In genomic region chr4:152945639-152946038, GRCh38 we compare ENCODE assay signal across 18 cellular contexts. TPM values are rescaled to one million over a fixed set of nuclear protein-coding genes. Genes with fewer than 3 reads are reported as not detected.
DNase-seq lines count a peak whose midpoint lies in the region; TF ChIP-seq lines count a peak whose summit lies in the region.
"Had no signal": no experiment of that assay in that cellular context is flagged by ENCODE, and none has a peak within 500 bp of the region (broad histone marks: within the 10 kb centered on the region; RNA-seq: fewer than 3 reads in every experiment).

No MANE protein-coding gene starts in this region.

- POLR2A ChIA-PET in activated CD4-positive, alpha-beta memory T cell treated with anti-CD3 and anti-CD28 coated beads, Interleukin-2, amount 10 ng/mL, durations not matched to agents 7 days and 5 days (lab: Charles Lee): no interaction called here

- peak overlapping the region; percentile 72 for H3K27ac Mint-ChIP-seq in glutamatergic neuron (ENCODE audit: unreplicated experiment)
- no peak overlapping the region for H3K27ac Mint-ChIP-seq in neural crest cell (ENCODE audit: unreplicated experiment)
- no peak overlapping the region for H3K27ac Mint-ChIP-seq in activated CD4-positive, alpha-beta memory T cell treated with anti-CD3 and anti-CD28 coated beads, Interleukin-2, amount 10 ng/mL, durations not matched to agents 7 days and 5 days
- H3K27ac Mint-ChIP-seq: B cell; CD4-positive, CD25-positive, alpha-beta regulatory T cell had no signal

- H3K27me3 Mint-ChIP-seq in glutamatergic neuron (ENCODE audit: unreplicated experiment): peaks cover 4% of the 10 kb centered on the region
- peaks cover 2% of the 10 kb centered on the region for H3K27me3 Mint-ChIP-seq in neural crest cell (ENCODE audit: low read depth)
- H3K27me3 Mint-ChIP-seq in activated CD4-positive, alpha-beta memory T cell treated with anti-CD3 and anti-CD28 coated beads, Interleukin-2, amount 10 ng/mL, durations not matched to agents 7 days and 5 days: peaks cover 31% of the 10 kb centered on the region

- H3K9me3 Mint-ChIP-seq in glutamatergic neuron (ENCODE audit: unreplicated experiment) (peaks cover 8% of the 10 kb centered on the region), neural crest cell (no peaks in the 10 kb centered on the region)
- H3K9me3 Mint-ChIP-seq in activated CD4-positive, alpha-beta memory T cell treated with anti-CD3 and anti-CD28 coated beads, Interleukin-2, amount 10 ng/mL, durations not matched to agents 7 days and 5 days: no peaks in the 10 kb centered on the region
- H3K9me3 Mint-ChIP-seq: CD8-positive, alpha-beta memory T cell had no signal

- H3K4me1 Mint-ChIP-seq in glutamatergic neuron (ENCODE audit: low read depth, unreplicated experiment): peaks cover 60% of the 10 kb centered on the region
- peaks cover 67% of the 10 kb centered on the region for H3K4me1 Mint-ChIP-seq in neural crest cell
- H3K4me1 Mint-ChIP-seq in activated CD4-positive, alpha-beta memory T cell treated with anti-CD3 and anti-CD28 coated beads, Interleukin-2, amount 10 ng/mL, durations not matched to agents 7 days and 5 days: no peaks in the 10 kb centered on the region
- H3K4me1 Mint-ChIP-seq: B cell; CD4-positive, CD25-positive, alpha-beta regulatory T cell; CD8-positive, alpha-beta memory T cell had no signal

- peak overlapping the region; percentile 45 for H3K4me3 Mint-ChIP-seq in glutamatergic neuron (ENCODE audit: unreplicated experiment)
- peak overlapping the region; percentile 2 for H3K4me3 Mint-ChIP-seq in neural crest cell
- no peak overlapping the region for H3K4me3 Mint-ChIP-seq in activated CD4-positive, alpha-beta memory T cell treated with anti-CD3 and anti-CD28 coated beads, Interleukin-2, amount 10 ng/mL, durations not matched to agents 7 days and 5 days
- H3K4me3 Mint-ChIP-seq: B cell; CD4-positive, CD25-positive, alpha-beta regulatory T cell; CD8-positive, alpha-beta memory T cell had no signal

- no peak for TF ChIP-seq CTCF in glutamatergic neuron (IDR thresholded peaks at IDR 0.05; ENCODE audit: partially characterized antibody, unreplicated experiment)
- TF ChIP-seq CTCF in neural crest cell (conservative IDR thresholded peaks at IDR 0.05): no peak

- H3K36me3 Mint-ChIP-seq in glutamatergic neuron (ENCODE audit: unreplicated experiment) (peaks cover 9% of the 10 kb centered on the region), neural crest cell (ENCODE audit: low read depth) (peaks cover 31% of the 10 kb centered on the region)
- H3K36me3 Mint-ChIP-seq in activated CD4-positive, alpha-beta memory T cell treated with anti-CD3 and anti-CD28 coated beads, Interleukin-2, amount 10 ng/mL, durations not matched to agents 7 days and 5 days (ENCODE audit: low read depth): no peaks in the 10 kb centered on the region

- peak; percentile 59 for DNase-seq in RPMI8226
- DNase-seq in glutamatergic neuron: no peak
- DNase-seq in neural crest cell (ENCODE audit: low read depth, low spot score): no peak
- DNase-seq in HuH-7 (ENCODE audit: low spot score): no peak
- no peak for DNase-seq in H4 (ENCODE audit: low spot score)
- no peak for DNase-seq in activated CD4-positive, alpha-beta memory T cell treated with anti-CD3 and anti-CD28 coated beads, Interleukin-2, amount 10 ng/mL, durations not matched to agents 7 days and 5 days
- DNase-seq: C1 segment of cervical spinal cord; CD4-positive, CD25-positive, alpha-beta regulatory T cell; CD8-positive, alpha-beta memory T cell; COR-L47; DMS 273 treated with DMSO at 0.1 percent for 48 hours; DMS53; DND-41; EL; GM23248; HCEC 1CT; IMR-90 had no signal

- CTCF ChIA-PET in activated CD4-positive, alpha-beta memory T cell treated with anti-CD3 and anti-CD28 coated beads, Interleukin-2, amount 10 ng/mL, durations not matched to agents 7 days and 5 days (lab: Charles Lee): no interaction called here

RNA-seq across cellular contexts. Expression of gene FHDC1, which starts 9.5 kb away (rescaled TPM):
- total RNA-seq in glutamatergic neuron (ENCODE audit: unreplicated experiment) (42.0 TPM), neural crest cell (52.0 and 54.5 TPM in 2 replicates)
- 0.10 and 0.15 TPM in 2 replicates for total RNA-seq in H4 (2014; rRNA removed; shearing (Covaris generic))
- under 1 TPM; 0.05 to 0.15 TPM for total RNA-seq in activated CD4-positive, alpha-beta memory T cell treated with anti-CD3 and anti-CD28 coated beads, Interleukin-2, amount 10 ng/mL, durations not matched to agents 7 days and 5 days

Comparison
In these comparisons a context has a peak if more than half of its experiments do, and no peak if none do; other contexts are left out.
1. RNA of gene FHDC1, which starts 9.5 kb away (total RNA-seq): 52.0 to 54.5 TPM in neural crest cell and 42.0 TPM in glutamatergic neuron (single experiment); 0.10 to 0.15 TPM in H4 and 0.05 to 0.15 TPM in activated CD4-positive, alpha-beta memory T cell treated with anti-CD3 and anti-CD28 coated beads, Interleukin-2, amount 10 ng/mL, durations not matched to agents 7 days and 5 days; every median in the first group is over 10 times any median in the second.